ENCODE assay signal across 15 cellular contexts in genomic region chr20:21214431-21214830, GRCh38.
"Had no signal": no experiment of that assay in that cellular context is flagged by ENCODE, and none has a peak within 500 bp of the region (broad histone marks: within the 10 kb centered on the region; RNA-seq: fewer than 3 reads in every experiment).

No MANE protein-coding gene starts in this region.

- H3K9me3 ChIP-seq: esophagus squamous epithelium, thyroid gland had no signal

- H3K27ac Mint-ChIP-seq: activated CD8-positive, alpha-beta T cell treated with anti-CD3 and anti-CD28 coated beads for 36 hours; activated naive CD8-positive, alpha-beta T cell; nephron; stimulated activated naive B cell treated with anti-CD40 and anti-IgM and Interleukin-4, amounts not matched to agents 10 μg/mL and 1 μg/mL and 100 μg/mL, for 72 hours had no signal

- H3K9me3 Mint-ChIP-seq: activated CD8-positive, alpha-beta T cell treated with anti-CD3 and anti-CD28 coated beads for 36 hours; nephron; stimulated activated naive B cell treated with anti-CD40 and anti-IgM and Interleukin-4, amounts not matched to agents 10 μg/mL and 1 μg/mL and 100 μg/mL, for 72 hours had no signal

- H3K4me1 ChIP-seq: esophagus squamous epithelium had no signal

- H3K27me3 ChIP-seq: esophagus squamous epithelium, thyroid gland had no signal

- H3K4me3 Mint-ChIP-seq: activated CD8-positive, alpha-beta T cell treated with anti-CD3 and anti-CD28 coated beads for 36 hours; activated naive CD8-positive, alpha-beta T cell; nephron; stimulated activated naive B cell treated with anti-CD40 and anti-IgM and Interleukin-4, amounts not matched to agents 10 μg/mL and 1 μg/mL and 100 μg/mL, for 72 hours had no signal

- H3K4me3 ChIP-seq: esophagus squamous epithelium, thyroid gland had no signal

- H3K27me3 Mint-ChIP-seq: activated CD8-positive, alpha-beta T cell treated with anti-CD3 and anti-CD28 coated beads for 36 hours; activated naive CD8-positive, alpha-beta T cell; stimulated activated naive B cell treated with anti-CD40 and anti-IgM and Interleukin-4, amounts not matched to agents 10 μg/mL and 1 μg/mL and 100 μg/mL, for 72 hours had no signal

- DNase-seq: activated CD4-positive, alpha-beta T cell treated with anti-CD3 and anti-CD28 coated beads for 4 hours; activated CD8-positive, alpha-beta T cell treated with anti-CD3 and anti-CD28 coated beads for 36 hours; activated effector memory CD4-positive, alpha-beta T cell treated with anti-CD3 and anti-CD28 coated beads, Interleukin-2, amount 50 U/mL, for 16 hours; activated T-cell treated with anti-CD3 and anti-CD28 coated beads, Interleukin-2, amount 50 U/mL, for 48 hours; amniotic stem cell; esophagus squamous epithelium; hippocampal formation; occipital lobe; stimulated activated CD4-positive, alpha-beta T cell treated with anti-CD3 and anti-CD28 coated beads, Interleukin-15, amount 100 ng/mL, for 24 hours; stimulated activated CD4-positive, alpha-beta T cell treated with anti-CD3 and anti-CD28 coated beads, Interleukin-4, amount 100 ng/mL, for 1 hour; stimulated activated naive B cell treated with anti-CD40 and anti-IgM and Interleukin-4, amounts not matched to agents 10 μg/mL and 1 μg/mL and 100 μg/mL, for 72 hours; T-helper 2 cell; thyroid gland had no signal

- H3K36me3 ChIP-seq: thyroid gland had no signal

- H3K27ac ChIP-seq: esophagus squamous epithelium, thyroid gland had no signal

- H3K4me1 Mint-ChIP-seq: nephron; stimulated activated naive B cell treated with anti-CD40 and anti-IgM and Interleukin-4, amounts not matched to agents 10 μg/mL and 1 μg/mL and 100 μg/mL, for 72 hours had no signal

- ATAC-seq: activated CD8-positive, alpha-beta T cell treated with anti-CD3 and anti-CD28 coated beads for 36 hours; stimulated activated naive B cell treated with anti-CD40 and anti-IgM and Interleukin-4, amounts not matched to agents 10 μg/mL and 1 μg/mL and 100 μg/mL, for 72 hours had no signal
